ENCODE assay signal across 8 cellular contexts in the genomic region with DNA sequence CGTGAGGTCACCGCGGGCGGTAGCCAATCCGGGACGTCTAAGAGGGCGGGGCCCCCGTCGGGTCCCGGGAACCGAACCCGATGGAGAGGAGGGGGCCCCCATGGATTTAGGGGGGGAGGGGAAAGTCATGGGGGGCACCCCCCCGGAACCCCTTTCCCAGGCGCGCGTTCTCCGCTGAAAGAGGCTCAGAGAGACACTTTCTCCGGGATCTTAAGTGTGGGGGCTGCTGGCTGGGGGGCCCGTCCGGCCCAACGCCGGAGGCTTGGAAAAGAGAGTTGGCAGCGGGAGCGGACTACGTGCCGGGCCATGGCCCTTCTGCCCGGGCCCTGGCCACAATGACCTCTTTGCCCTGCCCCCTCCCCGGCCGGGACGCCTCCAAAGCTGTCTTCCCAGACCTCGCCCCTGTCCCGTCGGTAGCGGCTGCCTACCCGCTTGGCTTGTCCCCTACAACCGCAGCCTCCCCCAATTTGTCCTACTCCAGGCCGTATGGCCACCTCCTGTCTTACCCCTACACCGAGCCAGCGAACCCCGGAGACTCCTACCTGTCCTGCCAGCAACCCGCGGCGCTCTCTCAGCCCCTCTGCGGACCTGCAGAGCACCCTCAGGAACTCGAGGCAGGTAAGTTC. TPM values are rescaled to one million over a fixed set of nuclear protein-coding genes. Genes with fewer than 3 reads are reported as not detected.
DNase-seq lines count a peak whose midpoint lies in the region; ATAC-seq, FAIRE-seq and TF ChIP-seq lines count a peak whose summit lies in the region.

Gene DLX4, plus strand, starts transcription at position 57 of the 626 bp plus-strand sequence. Its CDS starts 279 bp downstream, at position 336.

- peak within 1 kb of the TSS; percentile 77 to 94 (median 88) for H3K4me3 Mint-ChIP-seq in IgD-negative memory B cell
- H3K4me3 Mint-ChIP-seq in brain: peak within 1 kb of the TSS; percentile 82 to 90 (median 85)
- H3K4me3 Mint-ChIP-seq in mesothelial cell of epicardium: peak within 1 kb of the TSS; percentile 86

- H3K4me1 Mint-ChIP-seq in IgD-negative memory B cell (peaks cover 10 to 23% (median 14%) of the 10 kb centered on the region in 3 donors), brain (peaks cover 29% of the 10 kb centered on the region), mesothelial cell of epicardium (peaks cover 36% of the 10 kb centered on the region)

- H3K27ac Mint-ChIP-seq in IgD-negative memory B cell (peak within 1 kb of the TSS in 2 of 3 donors; percentile 36 to 85), brain (no peak within 1 kb of the TSS), mesothelial cell of epicardium (peak within 1 kb of the TSS; percentile 96)

- H3K9me3 Mint-ChIP-seq in IgD-negative memory B cell: peaks cover 0 to 1% (median 0%) of the 10 kb centered on the region in 3 donors
- peaks cover 0 to 22% (median 3%) of the 10 kb centered on the region in 5 experiments for H3K9me3 Mint-ChIP-seq in brain
- H3K9me3 Mint-ChIP-seq in mesothelial cell of epicardium: no peaks in the 10 kb centered on the region

- ATAC-seq in HG03196 (IDR thresholded peaks at IDR 0.05; ENCODE audit: unreplicated experiment): no peak

- no peak for TF ChIP-seq CTCF in D721Med (IDR thresholded peaks at IDR 0.05; ENCODE audit: insufficient read depth, missing control alignments)
- no peak for TF ChIP-seq CTCF in brain (conservative IDR thresholded peaks at IDR 0.05)
- TF ChIP-seq CTCF in mesothelial cell of epicardium (IDR thresholded peaks at IDR 0.05; ENCODE audit: unreplicated experiment): no peak

- H3K36me3 Mint-ChIP-seq in IgD-negative memory B cell (no peaks in the 10 kb centered on the region), brain (no peaks in the 10 kb centered on the region), mesothelial cell of epicardium (no peaks in the 10 kb centered on the region)

- DNase-seq in D721Med (ENCODE audit: insufficient read length, low spot score) (peak; percentile 99), mesothelial cell of epicardium (ENCODE audit: low spot score in 2 of 2, unreplicated experiment in 2 of 2) (no peak), H4 (ENCODE audit: low spot score) (no peak), DMS 273 (lab: John Stamatoyannopoulos, UW; ENCODE audit: unreplicated experiment) (no peak), GF-D8 (lab: John Stamatoyannopoulos, UW) (no peak)

- H3K27me3 Mint-ChIP-seq in IgD-negative memory B cell (peaks cover 76% of the 10 kb centered on the region), brain (peaks cover 100% of the 10 kb centered on the region), mesothelial cell of epicardium (ENCODE audit: low read depth) (peaks cover 98% of the 10 kb centered on the region)

- FAIRE-seq in D721Med (lab: Jason Lieb, UNC): no peak

RNA-seq across cellular contexts. Expression of gene DLX4, which starts in this region (rescaled TPM):
- not detected for polyA plus RNA-seq in IgD-negative memory B cell
- not detected for polyA plus RNA-seq in brain (ENCODE audit: insufficient read depth, low read depth, low replicate concordance)
- 2.6 to 2.8 TPM (median 2.7 TPM) in 3 replicates for total RNA-seq in mesothelial cell of epicardium
- 0.49 and 1.6 TPM in 2 replicates for total RNA-seq in H4 (2014; rRNA removed; shearing (Covaris generic))

Comparison
In these comparisons a context has a peak if more than half of its experiments do, and no peak if none do; other contexts are left out.
1. H3K27ac Mint-ChIP-seq: peak in IgD-negative memory B cell (2 of 3) and mesothelial cell of epicardium (single experiment); none in brain (0 of 5).
2. Peak in every context shown above with its lines, with median percentiles within 50 percentile points of each other: H3K4me3 Mint-ChIP-seq.